ENCODE assay signal across 15 cellular contexts in the genomic region with DNA sequence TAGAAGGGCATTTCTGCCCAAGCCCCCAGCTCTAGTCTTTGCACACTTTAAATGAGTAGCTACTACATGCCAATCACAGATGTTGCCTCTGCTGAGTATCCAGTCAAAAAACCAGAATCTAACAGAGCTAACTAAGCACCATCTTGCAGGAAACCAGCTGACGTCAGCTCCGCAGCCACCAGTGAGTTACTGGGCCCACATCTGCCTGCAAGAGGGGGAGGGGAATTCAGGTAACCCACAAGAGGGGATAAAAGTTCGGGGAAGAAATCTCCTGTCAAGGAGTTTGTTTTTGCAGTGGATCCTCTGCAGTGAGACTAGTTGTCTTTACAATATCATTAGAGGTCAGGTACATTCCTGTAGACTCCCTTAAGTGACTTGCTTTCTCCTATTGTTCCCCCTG. TPM values are rescaled to one million over a fixed set of nuclear protein-coding genes. Genes with fewer than 3 reads are reported as not detected.
A peak's percentile ranks its signal among the peaks of the same experiment; 100 is the strongest.
DNase-seq lines count a peak whose midpoint lies in the region; TF ChIP-seq lines count a peak whose summit lies in the region.
"Had no signal": no experiment of that assay in that cellular context is flagged by ENCODE, and none has a peak within 500 bp of the region (broad histone marks: within the 10 kb centered on the region; RNA-seq: fewer than 3 reads in every experiment).

No MANE protein-coding gene starts in this region.

- H3K27ac ChIP-seq in mesenchymal stem cell (ENCODE audit: low read length, poor library complexity, severe bottlenecking) (no peak overlapping the region), dorsolateral prefrontal cortex (no peak overlapping the region)
- H3K27ac ChIP-seq: prostate gland had no signal

- H3K27me3 ChIP-seq in mesenchymal stem cell (ENCODE audit: control insufficient read depth in 1 of 2, insufficient read depth in 1 of 2, low read length in 2 of 2): no peaks in the 10 kb centered on the region
- H3K27me3 ChIP-seq in dorsolateral prefrontal cortex: no peaks in the 10 kb centered on the region
- H3K27me3 ChIP-seq: upper lobe of left lung had no signal

- H2BK5ac ChIP-seq in mesenchymal stem cell (ENCODE audit: low read depth, low read length, poor library complexity, severe bottlenecking): no peak overlapping the region

- peaks cover 79 to 89% (median 81%) of the 10 kb centered on the region in 3 donors for H3K4me1 Mint-ChIP-seq in IgD-negative memory B cell
- H3K4me1 Mint-ChIP-seq in activated T-cell treated with anti-CD3 and anti-CD28 coated beads, Interleukin-2, amount 50 U/mL, for 24 hours (ENCODE audit: low read depth): peaks cover 98% of the 10 kb centered on the region

- H3K18ac ChIP-seq in mesenchymal stem cell (ENCODE audit: low read depth in 1 of 2, low read length in 2 of 2): peak overlapping the region in 1 of 2 experiments; percentile 57

- H3K27ac Mint-ChIP-seq in IgD-negative memory B cell: peak overlapping the region in 2 of 3 donors; percentile 94 to 97
- H3K27ac Mint-ChIP-seq in activated T-cell treated with anti-CD3 and anti-CD28 coated beads, Interleukin-2, amount 50 U/mL, for 24 hours: peak overlapping the region; percentile 98

- H2BK15ac ChIP-seq in mesenchymal stem cell (ENCODE audit: low read depth, poor library complexity, severe bottlenecking): no peak overlapping the region

- H4K8ac ChIP-seq in mesenchymal stem cell (ENCODE audit: low read length): no peak overlapping the region

- H4K91ac ChIP-seq in mesenchymal stem cell (ENCODE audit: low read length): no peak overlapping the region

- whole genome bisulfite sequencing in mesenchymal stem cell: 100% methylated on average over 1 of the region's 3 CpGs

- H3K9me3 ChIP-seq in mesenchymal stem cell (ENCODE audit: control insufficient read depth, low read length): peaks cover 5% of the 10 kb centered on the region
- H3K9me3 ChIP-seq: prostate gland, upper lobe of left lung had no signal

- H3K4me3 ChIP-seq in mesenchymal stem cell (ENCODE audit: insufficient read depth in 1 of 2, low read depth in 1 of 2, low read length in 2 of 2) (no peak overlapping the region), dorsolateral prefrontal cortex (no peak overlapping the region)
- H3K4me3 ChIP-seq: prostate gland, upper lobe of left lung had no signal

- no peak for TF ChIP-seq CTCF in dorsolateral prefrontal cortex (IDR thresholded peaks at IDR 0.05 in 54 of 56, conservative IDR thresholded peaks at IDR 0.05 in 2 of 56; ENCODE audit: low read depth in 1 of 56, partially characterized antibody in 56 of 56)

- H3K4me1 ChIP-seq in mesenchymal stem cell (ENCODE audit: control insufficient read depth, insufficient read depth, low read depth, low read length): peaks cover 20% of the 10 kb centered on the region
- H3K4me1 ChIP-seq: prostate gland had no signal

- H3K27me3 Mint-ChIP-seq in IgD-negative memory B cell: no peaks in the 10 kb centered on the region
- H3K27me3 Mint-ChIP-seq in activated T-cell treated with anti-CD3 and anti-CD28 coated beads, Interleukin-2, amount 50 U/mL, for 24 hours: no peaks in the 10 kb centered on the region

- peaks cover 6 to 97% of the 10 kb centered on the region in 2 experiments for H3K36me3 ChIP-seq in mesenchymal stem cell (ENCODE audit: control insufficient read depth in 1 of 2, insufficient read depth in 2 of 2, low read depth in 1 of 2, low read length in 2 of 2)
- H3K36me3 ChIP-seq: prostate gland had no signal

- H3K36me3 Mint-ChIP-seq in IgD-negative memory B cell: peaks cover 15% of the 10 kb centered on the region
- H3K36me3 Mint-ChIP-seq in activated T-cell treated with anti-CD3 and anti-CD28 coated beads, Interleukin-2, amount 50 U/mL, for 24 hours (ENCODE audit: low read depth): peaks cover 97% of the 10 kb centered on the region

- DNase-seq in ELR (ENCODE audit: low read depth) (peak; percentile 5), mesenchymal stem cell (no peak), head of caudate nucleus (no peak), MV-4-11 (lab: John Stamatoyannopoulos, UW) (no peak), dorsolateral prefrontal cortex (no peak)
- no peak for DNase-seq in activated T-cell treated with anti-CD3 and anti-CD28 coated beads, Interleukin-2, amount 50 U/mL, for 24 hours
- DNase-seq: anterior cingulate cortex, cortex of kidney, hippocampal formation, NCI-H1930, NCI-H524 treated with DMSO at 0.1 percent for 48 hours, RPMI8226, upper lobe of left lung had no signal

- no peak overlapping the region for H2BK12ac ChIP-seq in mesenchymal stem cell (ENCODE audit: low read length in 2 of 2)

- H3K9me3 Mint-ChIP-seq in IgD-negative memory B cell: no peaks in the 10 kb centered on the region
- H3K9me3 Mint-ChIP-seq in activated T-cell treated with anti-CD3 and anti-CD28 coated beads, Interleukin-2, amount 50 U/mL, for 24 hours: peaks cover 9% of the 10 kb centered on the region

- H3K4ac ChIP-seq in mesenchymal stem cell (ENCODE audit: low read depth in 1 of 2, low read length in 2 of 2): peak overlapping the region in 1 of 2 experiments; percentile 30

- H3K79me1 ChIP-seq in mesenchymal stem cell (replicated peaks; ENCODE audit: low read length, poor library complexity, severe bottlenecking): no peaks in the 10 kb centered on the region

- no peak overlapping the region for H3K9ac ChIP-seq in mesenchymal stem cell (ENCODE audit: low read length)

- H3K4me2 ChIP-seq in mesenchymal stem cell (ENCODE audit: low read length, poor library complexity, severe bottlenecking): no peak overlapping the region

- H3K23ac ChIP-seq in mesenchymal stem cell (ENCODE audit: low read length in 2 of 2): no peak overlapping the region

- intact Hi-C loops in head of caudate nucleus (cut with DNase I): no loop called here
- intact Hi-C loops in dorsolateral prefrontal cortex (cut with DNase I): no loop called here

- no peak overlapping the region for H2BK120ac ChIP-seq in mesenchymal stem cell (ENCODE audit: low read depth, low read length)

- peak overlapping the region in 2 of 4 donors; percentile 70 to 73 for H3K4me3 Mint-ChIP-seq in IgD-negative memory B cell
- peak overlapping the region; percentile 83 for H3K4me3 Mint-ChIP-seq in activated T-cell treated with anti-CD3 and anti-CD28 coated beads, Interleukin-2, amount 50 U/mL, for 24 hours

- no peak overlapping the region for H3K14ac ChIP-seq in mesenchymal stem cell (ENCODE audit: low read length in 2 of 2)

- H2AK5ac ChIP-seq in mesenchymal stem cell (ENCODE audit: low read length, severe bottlenecking): peak overlapping the region; percentile 10

- H2AFZ ChIP-seq in mesenchymal stem cell (ENCODE audit: low read depth, low read length): no peak overlapping the region

RNA-seq across cellular contexts. Expression of a gene that starts 9.2 kb away (rescaled TPM):
- 176 TPM for polyA plus RNA-seq in IgD-negative memory B cell
- 1,373 TPM for polyA plus RNA-seq in mesenchymal stem cell (2013, experiment 1 of 2)
- 1,315 TPM for polyA plus RNA-seq in mesenchymal stem cell (2013, experiment 2 of 2)
- 100 to 1,000 TPM in 29 of 120 experiments, 10 to 100 TPM in 87, 1 to 10 TPM in 4; 6.5 to 291 (median 54.5) TPM for total RNA-seq in dorsolateral prefrontal cortex
